ENCODE assay signal across 8 cellular contexts in genomic region chr13:50893211-50893852, GRCh38. TPM values are rescaled to one million over a fixed set of nuclear protein-coding genes. Genes with fewer than 3 reads are reported as not detected.
DNase-seq lines count a peak whose midpoint lies in the region; ATAC-seq and TF ChIP-seq lines count a peak whose summit lies in the region.

No MANE protein-coding gene starts in this region.

- no peaks in the 10 kb centered on the region for H3K27me3 Mint-ChIP-seq in activated naive CD4-positive, alpha-beta T cell treated with anti-CD3 and anti-CD28 coated beads for 36 hours (ENCODE audit: low read depth)

- intact Hi-C loops in activated naive CD4-positive, alpha-beta T cell treated with anti-CD3 and anti-CD28 coated beads for 36 hours (cut with micrococcal nuclease) = loop anchor here (1.0 to 10.0 kb wide), 6 partner anchors 18 to 931 kb away; no protein-coding TSS in a partner anchor

- TF ChIP-seq CTCF in fibroblast of the aortic adventitia (IDR thresholded peaks at IDR 0.05; ENCODE audit: insufficient read depth, low read length) = no peak

- no peak overlapping the region for H3K4me3 ChIP-seq in fibroblast of the aortic adventitia (ENCODE audit: low read depth, low read length)

- H3K36me3 Mint-ChIP-seq in activated naive CD4-positive, alpha-beta T cell treated with anti-CD3 and anti-CD28 coated beads for 36 hours (ENCODE audit: low read depth) = peaks cover 3% of the 10 kb centered on the region

- DNase-seq in activated naive CD4-positive, alpha-beta T cell treated with anti-CD3 and anti-CD28 coated beads for 36 hours = peak; percentile 41
- no peak for DNase-seq in activated naive CD4-positive, alpha-beta T cell treated with anti-CD3 and anti-CD28 coated beads, Interleukin-2, amount 50 U/mL, for 16 hours
- peak; percentile 44 for DNase-seq in NOMO-1 treated with dmso at 0.1 percent for 144 hours (lab: John Stamatoyannopoulos, UW; ENCODE audit: unreplicated experiment)
- DNase-seq in fibroblast of the aortic adventitia (ENCODE audit: low read depth) = peak; percentile 18
- no peak for DNase-seq in HK-2 (ENCODE audit: unreplicated experiment)
- DNase-seq in HCEC 1CT = no peak
- DNase-seq in stimulated activated CD4-positive, alpha-beta T cell treated with anti-CD3 and anti-CD28 coated beads, Interleukin-2, amount 100 ng/mL, for 24 hours = no peak

- no peaks in the 10 kb centered on the region for H3K9me3 Mint-ChIP-seq in activated naive CD4-positive, alpha-beta T cell treated with anti-CD3 and anti-CD28 coated beads for 36 hours

- peaks cover 38% of the 10 kb centered on the region for H3K4me1 Mint-ChIP-seq in activated naive CD4-positive, alpha-beta T cell treated with anti-CD3 and anti-CD28 coated beads for 36 hours (ENCODE audit: low read depth)

- CTCF ChIA-PET in activated naive CD4-positive, alpha-beta T cell treated with anti-CD3 and anti-CD28 coated beads for 36 hours (lab: Charles Lee) = interaction anchor here (0.6 to 6.3 kb wide), 8 partner anchors 17 to 808 kb away, joined by 3 to 65 read pairs (median 4); partner anchors contain the start of gene RNASEH2B

- peak overlapping the region; percentile 36 for H3K4me3 Mint-ChIP-seq in activated naive CD4-positive, alpha-beta T cell treated with anti-CD3 and anti-CD28 coated beads for 36 hours

- peak; percentile 73 for ATAC-seq in HG03039 (IDR thresholded peaks at IDR 0.05; ENCODE audit: unreplicated experiment)

- peak overlapping the region; percentile 79 for H3K27ac Mint-ChIP-seq in activated naive CD4-positive, alpha-beta T cell treated with anti-CD3 and anti-CD28 coated beads for 36 hours

RNA-seq across cellular contexts. Expression of gene RNASEH2B, which starts 16.3 kb away (rescaled TPM):
- 10 to 100 TPM; 47.8 to 49.7 TPM for total RNA-seq in activated naive CD4-positive, alpha-beta T cell treated with anti-CD3 and anti-CD28 coated beads for 36 hours
- total RNA-seq in fibroblast of the aortic adventitia (ENCODE audit: low replicate concordance) = 40.2 and 43.1 TPM in 2 replicates

RNA-seq across cellular contexts. Expression of gene DLEU7, which starts 49.8 kb away (rescaled TPM):
- total RNA-seq in activated naive CD4-positive, alpha-beta T cell treated with anti-CD3 and anti-CD28 coated beads for 36 hours = not detected
- total RNA-seq in fibroblast of the aortic adventitia (ENCODE audit: low replicate concordance) = under 0.01 TPM in 1 of 2 replicates, not detected in the other

Comparison
In these comparisons a context has a peak if more than half of its experiments do, and no peak if none do; other contexts are left out.
1. DNase-seq: peak in activated naive CD4-positive, alpha-beta T cell treated with anti-CD3 and anti-CD28 coated beads for 36 hours (single experiment), NOMO-1 treated with dmso at 0.1 percent for 144 hours (single experiment) and fibroblast of the aortic adventitia (single experiment); none in activated naive CD4-positive, alpha-beta T cell treated with anti-CD3 and anti-CD28 coated beads, Interleukin-2, amount 50 U/mL, for 16 hours (single experiment), HK-2 (single experiment), HCEC 1CT (single experiment) and stimulated activated CD4-positive, alpha-beta T cell treated with anti-CD3 and anti-CD28 coated beads, Interleukin-2, amount 100 ng/mL, for 24 hours (0 of 2).